In genomic region chr2:10135296-10136089, GRCh38 we compare ENCODE assay signal across 11 cellular contexts.
A peak's percentile ranks its signal among the peaks of the same experiment; 100 is the strongest.
DNase-seq lines count a peak whose midpoint lies in the region; ATAC-seq and TF ChIP-seq lines count a peak whose summit lies in the region.
"Had no signal": no experiment of that assay in that cellular context is flagged by ENCODE, and none has a peak within 500 bp of the region (broad histone marks: within the 10 kb centered on the region; RNA-seq: fewer than 3 reads in every experiment).

No MANE protein-coding gene starts in this region.

- H3K4me3 Mint-ChIP-seq in effector memory CD8-positive, alpha-beta T cell = no peak overlapping the region

- DNase-seq in NCI-H2171 treated with DMSO at 0.1 percent for 48 hours (lab: John Stamatoyannopoulos, UW) = peak; percentile 64
- DNase-seq in effector memory CD8-positive, alpha-beta T cell = no peak
- no peak for DNase-seq in GM19240 (ENCODE audit: insufficient read length, low spot score)
- DNase-seq in HuH-7.5 (ENCODE audit: low spot score) = no peak
- no peak for DNase-seq in NCI-H1092 treated with DMSO at 0.1 percent for 48 hours (lab: John Stamatoyannopoulos, UW)
- DNase-seq: activated CD4-positive, alpha-beta T cell treated with anti-CD3 and anti-CD28 coated beads, Interleukin-2, amount 50 U/mL, for 1 hour; NCI-H774; stimulated activated CD4-positive, alpha-beta T cell treated with anti-CD3 and anti-CD28 coated beads, Interleukin-1b, Interleukin-23, amount 100 ng/mL, for 48 hours had no signal

- no peaks in the 10 kb centered on the region for H3K9me3 ChIP-seq in DOHH2 (ENCODE audit: control insufficient read depth, insufficient read depth, low read length)

- peak overlapping the region; percentile 49; the same call in 1 of the 2 replicates for H3K27ac ChIP-seq in ACC112 (ENCODE audit: low read depth, low read length)
- H3K27ac ChIP-seq in DOHH2 (ENCODE audit: low read depth, low read length) = no peak overlapping the region

- no peak for ATAC-seq in effector memory CD8-positive, alpha-beta T cell (replicated peaks)
- no peak for ATAC-seq in GM18870 (IDR thresholded peaks at IDR 0.05; ENCODE audit: unreplicated experiment)

- H3K4me1 Mint-ChIP-seq in effector memory CD8-positive, alpha-beta T cell (ENCODE audit: low read depth in 2 of 2) = no peaks in the 10 kb centered on the region

- H3K4me1 ChIP-seq in ACC112 (ENCODE audit: control insufficient read depth, insufficient read depth, low read length, unreplicated experiment) (peaks cover 16% of the 10 kb centered on the region), DOHH2 (ENCODE audit: control insufficient read depth, low read length) (no peaks in the 10 kb centered on the region)

- H3K4me2 ChIP-seq in DOHH2 (ENCODE audit: low read length) = no peak overlapping the region

- H3K27me3 ChIP-seq in ACC112 (ENCODE audit: insufficient read depth, low read length) = no peaks in the 10 kb centered on the region
- H3K27me3 ChIP-seq in DOHH2 (ENCODE audit: control insufficient read depth, low read length) = no peaks in the 10 kb centered on the region

- H3K9me3 Mint-ChIP-seq in effector memory CD8-positive, alpha-beta T cell = no peaks in the 10 kb centered on the region

- H3K79me2 ChIP-seq in ACC112 (ENCODE audit: control insufficient read depth, insufficient read depth, low read length, unreplicated experiment) (no peaks in the 10 kb centered on the region), DOHH2 (ENCODE audit: control insufficient read depth, low read length) (no peaks in the 10 kb centered on the region)

- no peaks in the 10 kb centered on the region for H3K36me3 Mint-ChIP-seq in effector memory CD8-positive, alpha-beta T cell (ENCODE audit: insufficient read depth)

- H3K36me3 ChIP-seq in ACC112 (ENCODE audit: insufficient read depth, low read length) (peaks cover 9% of the 10 kb centered on the region; the same call in 1 of the 2 replicates), DOHH2 (ENCODE audit: control insufficient read depth, low read length) (peaks cover 34% of the 10 kb centered on the region)

- no peaks in the 10 kb centered on the region for H3K27me3 Mint-ChIP-seq in effector memory CD8-positive, alpha-beta T cell

- peak overlapping the region; percentile 0 to 75 for H3K27ac Mint-ChIP-seq in effector memory CD8-positive, alpha-beta T cell

- H3K9me2 ChIP-seq in DOHH2 (replicated peaks; ENCODE audit: control insufficient read depth, low read length) = no peaks in the 10 kb centered on the region

- peak; percentile 6 for TF ChIP-seq CTCF in DOHH2 (IDR thresholded peaks at IDR 0.05; ENCODE audit: low read depth, low read length, poor library complexity, severe bottlenecking)

- H3K4me3 ChIP-seq in ACC112 (ENCODE audit: low read depth, low read length) = no peak overlapping the region
- H3K4me3 ChIP-seq in DOHH2 (ENCODE audit: low read length) = no peak overlapping the region

- H3F3A ChIP-seq in DOHH2 (ENCODE audit: control insufficient read depth, insufficient read depth) = peaks cover 51% of the 10 kb centered on the region

- no peak overlapping the region for H2AFZ ChIP-seq in ACC112 (ENCODE audit: low read length, unreplicated experiment)

- peaks cover 6% of the 10 kb centered on the region; the same call in 1 of the 2 replicates for H4K20me1 ChIP-seq in DOHH2 (ENCODE audit: control insufficient read depth, insufficient read depth, low read depth, low read length)
